Comparison of ENCODE assay signal across 17 cellular contexts in genomic region chr6:43793875-43794242, GRCh38.
"Had no signal": no experiment of that assay in that cellular context is flagged by ENCODE, and none has a peak within 500 bp of the region (broad histone marks: within the 10 kb centered on the region; RNA-seq: fewer than 3 reads in every experiment).

No MANE protein-coding gene starts in this region.

- H3K4me1 ChIP-seq: sigmoid colon had no signal

- FAIRE-seq: endometrium had no signal

- H3K4me3 ChIP-seq: hepatocyte, sigmoid colon had no signal

- H3K4me2 ChIP-seq: hepatocyte had no signal

- DNase-seq: activated CD4-positive, alpha-beta T cell treated with anti-CD3 and anti-CD28 coated beads for 4 hours; activated CD4-positive, alpha-beta T cell treated with anti-CD3 and anti-CD28 coated beads, Interleukin-2, amount 50 U/mL, for 48 hours; activated CD4-positive, CD25-positive, alpha-beta regulatory T cell; activated effector memory CD4-positive, alpha-beta T cell treated with Interleukin-2 at 50 U/mL for 16 hours; activated naive CD4-positive, alpha-beta T cell treated with anti-CD3 and anti-CD28 coated beads, Interleukin-2, amount 10 ng/mL, durations not matched to agents 7 days and 5 days; activated naive CD8-positive, alpha-beta T cell treated with anti-CD3 and anti-CD28 coated beads, Interleukin-2, amount 50 U/mL, for 24 hours; activated T-cell treated with anti-CD3 and anti-CD28 coated beads, Interleukin-2, amount 50 U/mL, for 72 hours; immature natural killer cell; kidney glomerular epithelial cell; sigmoid colon; stimulated activated CD4-positive, alpha-beta T cell treated with anti-CD3 and anti-CD28 coated beads, Interleukin-4, amount 100 ng/mL, for 1 hour; stimulated activated naive CD4-positive, alpha-beta T cell; T-helper 9 cell had no signal

- H3K36me3 ChIP-seq: neutrophil, sigmoid colon had no signal

- H3K4me1 Mint-ChIP-seq: activated naive CD8-positive, alpha-beta T cell treated with anti-CD3 and anti-CD28 coated beads, Interleukin-2, amount 50 U/mL, for 24 hours; immature natural killer cell had no signal

- H3K27ac ChIP-seq: hepatocyte, neutrophil, sigmoid colon had no signal

- ATAC-seq: activated naive CD8-positive, alpha-beta T cell treated with anti-CD3 and anti-CD28 coated beads, Interleukin-2, amount 50 U/mL, for 24 hours; activated T-cell treated with anti-CD3 and anti-CD28 coated beads, Interleukin-2, amount 50 U/mL, for 72 hours; natural killer cell treated with Interleukin-12 subunit alpha and Interleukin-12 subunit beta and Interleukin-15 and Interleukin-18, amount 100 ng/mL, for 72 hours had no signal

- H3K36me3 Mint-ChIP-seq: activated naive CD4-positive, alpha-beta T cell treated with anti-CD3 and anti-CD28 coated beads, Interleukin-2, amount 10 ng/mL, durations not matched to agents 7 days and 5 days; immature natural killer cell; natural killer cell treated with Interleukin-12 subunit alpha and Interleukin-12 subunit beta and Interleukin-15 and Interleukin-18, amount 100 ng/mL, for 72 hours had no signal

- H3K9me3 Mint-ChIP-seq: activated naive CD4-positive, alpha-beta T cell treated with anti-CD3 and anti-CD28 coated beads, Interleukin-2, amount 10 ng/mL, durations not matched to agents 7 days and 5 days; activated naive CD8-positive, alpha-beta T cell treated with anti-CD3 and anti-CD28 coated beads, Interleukin-2, amount 50 U/mL, for 24 hours; activated T-cell treated with anti-CD3 and anti-CD28 coated beads, Interleukin-2, amount 50 U/mL, for 72 hours; immature natural killer cell; natural killer cell treated with Interleukin-12 subunit alpha and Interleukin-12 subunit beta and Interleukin-15 and Interleukin-18, amount 100 ng/mL, for 72 hours had no signal

- H3K27me3 ChIP-seq: hepatocyte, neutrophil, sigmoid colon had no signal

- H3K27ac Mint-ChIP-seq: activated naive CD4-positive, alpha-beta T cell treated with anti-CD3 and anti-CD28 coated beads, Interleukin-2, amount 10 ng/mL, durations not matched to agents 7 days and 5 days; activated naive CD8-positive, alpha-beta T cell treated with anti-CD3 and anti-CD28 coated beads, Interleukin-2, amount 50 U/mL, for 24 hours; activated T-cell treated with anti-CD3 and anti-CD28 coated beads, Interleukin-2, amount 50 U/mL, for 72 hours; natural killer cell treated with Interleukin-12 subunit alpha and Interleukin-12 subunit beta and Interleukin-15 and Interleukin-18, amount 100 ng/mL, for 72 hours had no signal

- H3K4me3 Mint-ChIP-seq: activated naive CD4-positive, alpha-beta T cell treated with anti-CD3 and anti-CD28 coated beads, Interleukin-2, amount 10 ng/mL, durations not matched to agents 7 days and 5 days; activated naive CD8-positive, alpha-beta T cell treated with anti-CD3 and anti-CD28 coated beads, Interleukin-2, amount 50 U/mL, for 24 hours; activated T-cell treated with anti-CD3 and anti-CD28 coated beads, Interleukin-2, amount 50 U/mL, for 72 hours; immature natural killer cell; natural killer cell treated with Interleukin-12 subunit alpha and Interleukin-12 subunit beta and Interleukin-15 and Interleukin-18, amount 100 ng/mL, for 72 hours had no signal

- H3K27me3 Mint-ChIP-seq: activated naive CD8-positive, alpha-beta T cell treated with anti-CD3 and anti-CD28 coated beads, Interleukin-2, amount 50 U/mL, for 24 hours had no signal

- H3K9me3 ChIP-seq: neutrophil, sigmoid colon had no signal
